9 cellular contexts compared by ENCODE assay signal in the genomic region with DNA sequence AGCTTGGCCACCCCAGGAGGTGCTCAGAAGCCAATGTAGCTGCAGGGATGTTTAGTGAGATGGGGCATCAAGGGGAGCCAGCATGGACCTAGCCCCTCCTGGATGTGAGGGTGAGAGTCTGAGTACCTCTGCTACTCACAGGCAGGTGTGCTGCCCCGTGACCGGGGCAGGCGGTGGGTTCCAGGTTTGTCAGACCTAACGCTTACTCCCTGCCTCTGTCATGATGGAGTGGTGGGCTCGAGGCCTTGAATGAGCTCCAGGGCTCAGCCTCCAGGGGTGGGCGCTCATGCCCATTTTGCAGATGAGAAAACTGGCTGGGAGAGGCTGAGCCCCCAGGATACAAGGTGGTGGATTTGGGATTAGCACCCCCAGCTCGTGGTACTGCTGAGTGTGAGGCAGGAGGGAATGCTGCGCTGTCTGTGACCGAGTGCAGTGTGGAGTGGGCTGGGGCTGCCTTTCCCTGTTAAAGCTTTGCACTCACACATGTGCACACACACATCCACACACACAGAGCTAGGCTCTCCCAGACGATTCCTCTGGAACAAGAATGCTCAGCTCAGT. TPM values are rescaled to one million over a fixed set of nuclear protein-coding genes. Genes with fewer than 3 reads are reported as not detected.
A peak's percentile ranks its signal among the peaks of the same experiment; 100 is the strongest.
DNase-seq lines count a peak whose midpoint lies in the region; ATAC-seq, FAIRE-seq and TF ChIP-seq lines count a peak whose summit lies in the region.
"Had no signal": no experiment of that assay in that cellular context is flagged by ENCODE, and none has a peak within 500 bp of the region (broad histone marks: within the 10 kb centered on the region; RNA-seq: fewer than 3 reads in every experiment).

No MANE protein-coding gene starts in this region.

- peaks cover 57 to 66% of the 10 kb centered on the region in 2 donors for H3K4me1 ChIP-seq in kidney (ENCODE audit: control insufficient read depth in 1 of 2, insufficient read depth in 1 of 2, low read depth in 1 of 2, low read length in 2 of 2)

- H3K4me1 Mint-ChIP-seq in brain: peaks cover 77% of the 10 kb centered on the region
- H3K4me1 Mint-ChIP-seq in stimulated activated effector memory CD8-positive, alpha-beta T cell treated with anti-CD3 and anti-CD28 coated beads, Interleukin-12 subunit alpha, Interleukin-12 subunit beta, amount 100 ng/mL, for 72 hours: peaks cover 29% of the 10 kb centered on the region

- peak overlapping the region; percentile 80 to 90 for H3K27ac ChIP-seq in kidney (ENCODE audit: low read depth in 2 of 2, low read length in 2 of 2)

- no peaks in the 10 kb centered on the region for H3K9me3 ChIP-seq in kidney (ENCODE audit: control insufficient read depth in 1 of 2, low read length in 2 of 2)

- H3K27ac Mint-ChIP-seq in brain: peak overlapping the region; percentile 48 to 92 (median 84)
- no peak overlapping the region for H3K27ac Mint-ChIP-seq in stimulated activated effector memory CD8-positive, alpha-beta T cell treated with anti-CD3 and anti-CD28 coated beads, Interleukin-12 subunit alpha, Interleukin-12 subunit beta, amount 100 ng/mL, for 72 hours
- H3K27ac Mint-ChIP-seq: activated naive CD8-positive, alpha-beta T cell treated with anti-CD3 and anti-CD28 coated beads for 36 hours had no signal

- intact Hi-C loops in kidney (cut with DNase I): no loop called here

- H3K36me3 Mint-ChIP-seq in brain: no peaks in the 10 kb centered on the region
- H3K36me3 Mint-ChIP-seq in stimulated activated effector memory CD8-positive, alpha-beta T cell treated with anti-CD3 and anti-CD28 coated beads, Interleukin-12 subunit alpha, Interleukin-12 subunit beta, amount 100 ng/mL, for 72 hours: no peaks in the 10 kb centered on the region
- H3K36me3 Mint-ChIP-seq: activated naive CD8-positive, alpha-beta T cell treated with anti-CD3 and anti-CD28 coated beads for 36 hours had no signal

- no peaks in the 10 kb centered on the region for H3K36me3 ChIP-seq in kidney (ENCODE audit: control insufficient read depth in 1 of 2, insufficient read depth in 2 of 2, low read length in 2 of 2)

- DNase-seq in HT-29 (ENCODE audit: low spot score) (peak; percentile 39), kidney (peak; percentile 72), SK-N-DZ (ENCODE audit: low spot score) (no peak), ureter (ENCODE audit: low spot score) (no peak), D721Med (ENCODE audit: insufficient read length, low spot score) (no peak)
- no peak for DNase-seq in stimulated activated effector memory CD8-positive, alpha-beta T cell treated with anti-CD3 and anti-CD28 coated beads, Interleukin-12 subunit alpha, Interleukin-12 subunit beta, amount 100 ng/mL, for 72 hours (ENCODE audit: low spot score in 2 of 2)
- DNase-seq in stimulated activated CD4-positive, alpha-beta T cell treated with anti-CD3 and anti-CD28 coated beads, Interleukin-12 subunit alpha, Interleukin-12 subunit beta, amount 100 ng/mL, for 4 hours: no peak
- DNase-seq: activated naive CD8-positive, alpha-beta T cell treated with anti-CD3 and anti-CD28 coated beads for 36 hours had no signal

- peak overlapping the region; percentile 82 to 86 for H3K9ac ChIP-seq in kidney (ENCODE audit: low read length in 2 of 2)

- H3K4me3 Mint-ChIP-seq in brain: peak overlapping the region; percentile 86 to 92 (median 89)
- H3K4me3 Mint-ChIP-seq in stimulated activated effector memory CD8-positive, alpha-beta T cell treated with anti-CD3 and anti-CD28 coated beads, Interleukin-12 subunit alpha, Interleukin-12 subunit beta, amount 100 ng/mL, for 72 hours: peak overlapping the region; percentile 47

- no peak for FAIRE-seq in kidney (lab: Jason Lieb, UNC)
- no peak for FAIRE-seq in D721Med (lab: Jason Lieb, UNC)

- ATAC-seq in stimulated activated effector memory CD8-positive, alpha-beta T cell treated with anti-CD3 and anti-CD28 coated beads, Interleukin-12 subunit alpha, Interleukin-12 subunit beta, amount 100 ng/mL, for 72 hours: no peak

- peak overlapping the region; percentile 77 to 82 for H3K4me3 ChIP-seq in kidney (ENCODE audit: low read length in 2 of 2)

- TF ChIP-seq CTCF in brain (conservative IDR thresholded peaks at IDR 0.05) (no peak), kidney (IDR thresholded peaks at IDR 0.05; ENCODE audit: borderline replicate concordance, extremely low read depth, insufficient read depth) (no peak), D721Med (IDR thresholded peaks at IDR 0.05; ENCODE audit: insufficient read depth, missing control alignments) (no peak)

- peaks cover 5% of the 10 kb centered on the region for H3K27me3 Mint-ChIP-seq in brain

- no peaks in the 10 kb centered on the region for H3K9me3 Mint-ChIP-seq in brain
- no peaks in the 10 kb centered on the region for H3K9me3 Mint-ChIP-seq in stimulated activated effector memory CD8-positive, alpha-beta T cell treated with anti-CD3 and anti-CD28 coated beads, Interleukin-12 subunit alpha, Interleukin-12 subunit beta, amount 100 ng/mL, for 72 hours
- H3K9me3 Mint-ChIP-seq: activated naive CD8-positive, alpha-beta T cell treated with anti-CD3 and anti-CD28 coated beads for 36 hours had no signal

RNA-seq across cellular contexts. Expression of gene RXRA, which starts 1.5 kb away (rescaled TPM):
- total RNA-seq in HT-29 (2014; rRNA removed; shearing (Covaris generic)): 63.4 and 74.4 TPM in 2 replicates
- polyA plus RNA-seq in brain (ENCODE audit: insufficient read depth, low read depth, low replicate concordance): 29.9 TPM
- 49.5 TPM for total RNA-seq in kidney
- 24.0 TPM for polyA plus RNA-seq in kidney (ENCODE audit: insufficient read depth, low read depth, low replicate concordance)
- 4.3 and 5.7 TPM in 2 replicates for polyA plus RNA-seq in SK-N-DZ (2014; cell fraction: cytosol; rRNA removed)
- 3.2 and 3.3 TPM in 2 replicates for polyA plus RNA-seq in SK-N-DZ (2014; cell fraction: nucleus; rRNA removed)
- total RNA-seq in ureter: 173 TPM

Comparison
In these comparisons a context has a peak if more than half of its experiments do, and no peak if none do; other contexts are left out.
1. DNase-seq: peak in HT-29 (single experiment) and kidney (single experiment); none in stimulated activated effector memory CD8-positive, alpha-beta T cell treated with anti-CD3 and anti-CD28 coated beads, Interleukin-12 subunit alpha, Interleukin-12 subunit beta, amount 100 ng/mL, for 72 hours (0 of 2), SK-N-DZ (single experiment), stimulated activated CD4-positive, alpha-beta T cell treated with anti-CD3 and anti-CD28 coated beads, Interleukin-12 subunit alpha, Interleukin-12 subunit beta, amount 100 ng/mL, for 4 hours (single experiment), ureter (single experiment) and D721Med (single experiment).